In the genomic region with DNA sequence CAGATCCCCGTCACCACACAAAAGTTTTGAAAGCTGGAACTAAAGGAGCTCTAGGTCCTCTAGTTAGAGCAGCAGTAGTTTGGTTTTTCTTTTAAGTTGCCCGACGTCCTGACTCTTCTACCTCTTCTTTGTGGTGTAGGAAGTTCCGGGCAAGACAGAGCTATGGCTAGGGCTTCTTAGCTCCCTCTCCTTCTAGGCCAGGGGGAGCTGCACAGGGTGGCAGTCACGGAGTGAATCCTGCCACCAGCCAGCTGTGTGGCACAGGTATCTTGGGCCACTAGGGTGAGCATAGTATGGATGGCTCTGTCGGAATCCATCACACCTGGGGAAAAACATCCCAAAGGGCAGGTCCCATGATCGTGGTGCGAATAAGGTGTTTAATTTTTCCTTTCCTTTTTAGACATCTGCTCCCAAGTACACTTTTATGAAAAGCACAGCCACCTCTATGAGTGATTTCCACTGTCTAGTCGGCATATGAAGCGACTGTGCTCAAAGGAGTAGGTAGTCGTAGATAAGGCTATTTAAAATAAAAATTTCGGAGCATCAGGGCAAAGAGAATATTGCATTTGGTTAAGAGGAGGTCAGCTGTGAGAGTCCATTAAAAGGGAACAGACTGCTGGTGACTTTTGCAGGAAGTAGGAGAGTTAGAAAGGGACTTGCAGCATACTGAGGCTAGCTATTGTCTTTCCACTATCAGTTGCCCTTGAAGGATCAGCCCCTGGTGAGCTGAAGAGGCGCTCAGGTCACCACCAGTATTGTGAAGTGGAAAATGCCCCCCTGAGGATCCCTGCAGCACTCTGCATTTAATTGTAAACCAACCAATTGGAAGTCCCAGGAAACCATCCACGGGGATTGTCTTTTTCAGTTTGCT, we compare ENCODE assay signal across 1 cellular context.
TF ChIP-seq lines count a peak whose summit lies in the region.

No MANE protein-coding gene starts in this region.

TF ChIP-seq in HepG2, 621 proteins besides CTCF, POLR2A, EP300 and RAD21 (continued from another document and continues in another):
- TF ChIP-seq, protein P1, sequence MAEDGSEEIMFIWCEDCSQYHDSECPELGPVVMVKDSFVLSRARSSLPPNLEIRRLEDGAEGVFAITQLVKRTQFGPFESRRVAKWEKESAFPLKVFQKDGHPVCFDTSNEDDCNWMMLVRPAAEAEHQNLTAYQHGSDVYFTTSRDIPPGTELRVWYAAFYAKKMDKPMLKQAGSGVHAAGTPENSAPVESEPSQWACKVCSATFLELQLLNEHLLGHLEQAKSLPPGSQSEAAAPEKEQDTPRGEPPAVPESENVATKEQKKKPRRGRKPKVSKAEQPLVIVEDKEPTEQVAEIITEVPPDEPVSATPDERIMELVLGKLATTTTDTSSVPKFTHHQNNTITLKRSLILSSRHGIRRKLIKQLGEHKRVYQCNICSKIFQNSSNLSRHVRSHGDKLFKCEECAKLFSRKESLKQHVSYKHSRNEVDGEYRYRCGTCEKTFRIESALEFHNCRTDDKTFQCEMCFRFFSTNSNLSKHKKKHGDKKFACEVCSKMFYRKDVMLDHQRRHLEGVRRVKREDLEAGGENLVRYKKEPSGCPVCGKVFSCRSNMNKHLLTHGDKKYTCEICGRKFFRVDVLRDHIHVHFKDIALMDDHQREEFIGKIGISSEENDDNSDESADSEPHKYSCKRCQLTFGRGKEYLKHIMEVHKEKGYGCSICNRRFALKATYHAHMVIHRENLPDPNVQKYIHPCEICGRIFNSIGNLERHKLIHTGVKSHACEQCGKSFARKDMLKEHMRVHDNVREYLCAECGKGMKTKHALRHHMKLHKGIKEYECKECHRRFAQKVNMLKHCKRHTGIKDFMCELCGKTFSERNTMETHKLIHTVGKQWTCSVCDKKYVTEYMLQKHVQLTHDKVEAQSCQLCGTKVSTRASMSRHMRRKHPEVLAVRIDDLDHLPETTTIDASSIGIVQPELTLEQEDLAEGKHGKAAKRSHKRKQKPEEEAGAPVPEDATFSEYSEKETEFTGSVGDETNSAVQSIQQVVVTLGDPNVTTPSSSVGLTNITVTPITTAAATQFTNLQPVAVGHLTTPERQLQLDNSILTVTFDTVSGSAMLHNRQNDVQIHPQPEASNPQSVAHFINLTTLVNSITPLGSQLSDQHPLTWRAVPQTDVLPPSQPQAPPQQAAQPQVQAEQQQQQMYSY (CRISPR knock-in tag; IDR thresholded peaks at IDR 0.05): 0 out of 2 replicates have a peak, but pooled peaks have one; percentile 37
- TF ChIP-seq ZNF577 (CRISPR knock-in tag; IDR thresholded peaks at IDR 0.05; ENCODE audit: borderline replicate concordance, low read depth) (no peak), ZKSCAN1 (IDR thresholded peaks at IDR 0.05; ENCODE audit: low read length) (no peak), ZNF317 (CRISPR knock-in tag; IDR thresholded peaks at IDR 0.05) (no peak), ZNF674 (CRISPR knock-in tag; IDR thresholded peaks at IDR 0.05; ENCODE audit: low read depth) (no peak), MAZ (IDR thresholded peaks at IDR 0.05; ENCODE audit: borderline replicate concordance, low read depth, low read length) (no peak), MAZ (CRISPR knock-in tag; IDR thresholded peaks at IDR 0.05; ENCODE audit: low read depth) (no peak), ZNF639 (CRISPR knock-in tag; conservative IDR thresholded peaks at IDR 0.05) (no peak), RFX5 (IDR thresholded peaks at IDR 0.05; ENCODE audit: low read depth, low read length) (no peak), FOXJ3 (CRISPR knock-in tag; IDR thresholded peaks at IDR 0.05; ENCODE audit: borderline replicate concordance) (no peak), RCOR2 (CRISPR knock-in tag; IDR thresholded peaks at IDR 0.05) (no peak), MAFF (IDR thresholded peaks at IDR 0.05; ENCODE audit: low read depth, low read length) (no peak), HMGXB4 (CRISPR knock-in tag; IDR thresholded peaks at IDR 0.05; ENCODE audit: borderline replicate concordance in 1 of 2, low read depth in 1 of 2) (peak in 1 of 2 experiments; percentile 26; a peak in 1 of 4 replicates), ZBTB7B (CRISPR knock-in tag; IDR thresholded peaks at IDR 0.05) (0 out of 2 replicates have a peak, but pooled peaks have one; percentile 32), RBM39 (IDR thresholded peaks at IDR 0.05; ENCODE audit: low read depth, low read length, poor library complexity, severe bottlenecking) (no peak), HIC2 (CRISPR knock-in tag; IDR thresholded peaks at IDR 0.05; ENCODE audit: low read depth) (peak; percentile 57), ZNF296 (CRISPR knock-in tag; conservative IDR thresholded peaks at IDR 0.05) (no peak), IRF2 (CRISPR knock-in tag; IDR thresholded peaks at IDR 0.05) (peak; percentile 4; the same call in 1 of the 2 replicates), TARDBP (CRISPR knock-in tag; IDR thresholded peaks at IDR 0.05) (no peak), HOXA5 (CRISPR knock-in tag; IDR thresholded peaks at IDR 0.05) (0 out of 2 replicates have a peak, but pooled peaks have one; percentile 20), ZNF263 (CRISPR knock-in tag; IDR thresholded peaks at IDR 0.05) (no peak), SAP130 (CRISPR knock-in tag; IDR thresholded peaks at IDR 0.05; ENCODE audit: low read depth) (peak; percentile 60; the same call in 1 of the 2 replicates), HDAC1 (CRISPR knock-in tag; IDR thresholded peaks at IDR 0.05) (no peak), SIX1 (CRISPR knock-in tag; IDR thresholded peaks at IDR 0.05; ENCODE audit: borderline replicate concordance) (no peak), IKZF4 (CRISPR knock-in tag; IDR thresholded peaks at IDR 0.05; ENCODE audit: borderline replicate concordance, low read depth, not compliant biosample characterization) (no peak), ZNF878 (CRISPR knock-in tag; IDR thresholded peaks at IDR 0.05) (no peak), ZFP1 (CRISPR knock-in tag; IDR thresholded peaks at IDR 0.05) (no peak), NR3C1 (CRISPR knock-in tag; IDR thresholded peaks at IDR 0.05) (no peak), XRCC5 (optimal IDR thresholded peaks at IDR 0.05; ENCODE audit: low read length) (peak; percentile 14), ZNF205 (CRISPR knock-in tag; IDR thresholded peaks at IDR 0.05) (0 out of 2 replicates have a peak, but pooled peaks have one; percentile 13), ZSCAN12 (CRISPR knock-in tag; IDR thresholded peaks at IDR 0.05) (no peak), HNRNPH1 (optimal IDR thresholded peaks at IDR 0.05; ENCODE audit: low read depth, low read length) (no peak), ZNF788 (CRISPR knock-in tag; IDR thresholded peaks at IDR 0.05; ENCODE audit: borderline replicate concordance) (no peak), PHF5A (CRISPR knock-in tag; IDR thresholded peaks at IDR 0.05; ENCODE audit: low read depth, unreplicated experiment) (no peak), JUND (CRISPR knock-in tag; IDR thresholded peaks at IDR 0.05) (0 out of 2 replicates have a peak, but pooled peaks have one; percentile 19)
- TF ChIP-seq, protein P2, sequence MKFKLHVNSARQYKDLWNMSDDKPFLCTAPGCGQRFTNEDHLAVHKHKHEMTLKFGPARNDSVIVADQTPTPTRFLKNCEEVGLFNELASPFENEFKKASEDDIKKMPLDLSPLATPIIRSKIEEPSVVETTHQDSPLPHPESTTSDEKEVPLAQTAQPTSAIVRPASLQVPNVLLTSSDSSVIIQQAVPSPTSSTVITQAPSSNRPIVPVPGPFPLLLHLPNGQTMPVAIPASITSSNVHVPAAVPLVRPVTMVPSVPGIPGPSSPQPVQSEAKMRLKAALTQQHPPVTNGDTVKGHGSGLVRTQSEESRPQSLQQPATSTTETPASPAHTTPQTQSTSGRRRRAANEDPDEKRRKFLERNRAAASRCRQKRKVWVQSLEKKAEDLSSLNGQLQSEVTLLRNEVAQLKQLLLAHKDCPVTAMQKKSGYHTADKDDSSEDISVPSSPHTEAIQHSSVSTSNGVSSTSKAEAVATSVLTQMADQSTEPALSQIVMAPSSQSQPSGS (CRISPR knock-in tag; IDR thresholded peaks at IDR 0.05): no peak
- TF ChIP-seq, protein P3, sequence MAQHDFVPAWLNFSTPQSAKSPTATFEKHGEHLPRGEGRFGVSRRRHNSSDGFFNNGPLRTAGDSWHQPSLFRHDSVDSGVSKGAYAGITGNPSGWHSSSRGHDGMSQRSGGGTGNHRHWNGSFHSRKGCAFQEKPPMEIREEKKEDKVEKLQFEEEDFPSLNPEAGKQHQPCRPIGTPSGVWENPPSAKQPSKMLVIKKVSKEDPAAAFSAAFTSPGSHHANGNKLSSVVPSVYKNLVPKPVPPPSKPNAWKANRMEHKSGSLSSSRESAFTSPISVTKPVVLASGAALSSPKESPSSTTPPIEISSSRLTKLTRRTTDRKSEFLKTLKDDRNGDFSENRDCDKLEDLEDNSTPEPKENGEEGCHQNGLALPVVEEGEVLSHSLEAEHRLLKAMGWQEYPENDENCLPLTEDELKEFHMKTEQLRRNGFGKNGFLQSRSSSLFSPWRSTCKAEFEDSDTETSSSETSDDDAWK (CRISPR knock-in tag; IDR thresholded peaks at IDR 0.05): no peak
- TF ChIP-seq, protein P4, sequence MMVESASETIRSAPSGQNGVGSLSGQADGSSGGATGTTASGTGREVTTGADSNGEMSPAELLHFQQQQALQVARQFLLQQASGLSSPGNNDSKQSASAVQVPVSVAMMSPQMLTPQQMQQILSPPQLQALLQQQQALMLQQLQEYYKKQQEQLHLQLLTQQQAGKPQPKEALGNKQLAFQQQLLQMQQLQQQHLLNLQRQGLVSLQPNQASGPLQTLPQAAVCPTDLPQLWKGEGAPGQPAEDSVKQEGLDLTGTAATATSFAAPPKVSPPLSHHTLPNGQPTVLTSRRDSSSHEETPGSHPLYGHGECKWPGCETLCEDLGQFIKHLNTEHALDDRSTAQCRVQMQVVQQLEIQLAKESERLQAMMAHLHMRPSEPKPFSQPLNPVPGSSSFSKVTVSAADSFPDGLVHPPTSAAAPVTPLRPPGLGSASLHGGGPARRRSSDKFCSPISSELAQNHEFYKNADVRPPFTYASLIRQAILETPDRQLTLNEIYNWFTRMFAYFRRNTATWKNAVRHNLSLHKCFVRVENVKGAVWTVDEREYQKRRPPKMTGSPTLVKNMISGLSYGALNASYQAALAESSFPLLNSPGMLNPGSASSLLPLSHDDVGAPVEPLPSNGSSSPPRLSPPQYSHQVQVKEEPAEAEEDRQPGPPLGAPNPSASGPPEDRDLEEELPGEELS (CRISPR knock-in tag; IDR thresholded peaks at IDR 0.05): 0 out of 2 replicates have a peak, but pooled peaks have one; percentile 14
- TF ChIP-seq, protein P5, sequence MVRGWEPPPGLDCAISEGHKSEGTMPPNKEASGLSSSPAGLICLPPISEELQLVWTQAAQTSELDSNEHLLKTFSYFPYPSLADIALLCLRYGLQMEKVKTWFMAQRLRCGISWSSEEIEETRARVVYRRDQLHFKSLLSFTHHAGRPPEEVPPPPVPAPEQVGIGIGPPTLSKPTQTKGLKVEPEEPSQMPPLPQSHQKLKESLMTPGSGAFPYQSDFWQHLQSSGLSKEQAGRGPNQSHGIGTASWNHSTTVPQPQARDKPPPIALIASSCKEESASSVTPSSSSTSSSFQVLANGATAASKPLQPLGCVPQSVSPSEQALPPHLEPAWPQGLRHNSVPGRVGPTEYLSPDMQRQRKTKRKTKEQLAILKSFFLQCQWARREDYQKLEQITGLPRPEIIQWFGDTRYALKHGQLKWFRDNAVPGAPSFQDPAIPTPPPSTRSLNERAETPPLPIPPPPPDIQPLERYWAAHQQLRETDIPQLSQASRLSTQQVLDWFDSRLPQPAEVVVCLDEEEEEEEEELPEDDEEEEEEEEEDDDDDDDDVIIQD (CRISPR knock-in tag; IDR thresholded peaks at IDR 0.05; ENCODE audit: low read depth): no peak
- TF ChIP-seq, protein P6, sequence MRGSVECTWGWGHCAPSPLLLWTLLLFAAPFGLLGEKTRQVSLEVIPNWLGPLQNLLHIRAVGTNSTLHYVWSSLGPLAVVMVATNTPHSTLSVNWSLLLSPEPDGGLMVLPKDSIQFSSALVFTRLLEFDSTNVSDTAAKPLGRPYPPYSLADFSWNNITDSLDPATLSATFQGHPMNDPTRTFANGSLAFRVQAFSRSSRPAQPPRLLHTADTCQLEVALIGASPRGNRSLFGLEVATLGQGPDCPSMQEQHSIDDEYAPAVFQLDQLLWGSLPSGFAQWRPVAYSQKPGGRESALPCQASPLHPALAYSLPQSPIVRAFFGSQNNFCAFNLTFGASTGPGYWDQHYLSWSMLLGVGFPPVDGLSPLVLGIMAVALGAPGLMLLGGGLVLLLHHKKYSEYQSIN (CRISPR knock-in tag; IDR thresholded peaks at IDR 0.05; ENCODE audit: borderline replicate concordance): no peak
- TF ChIP-seq, protein P7, sequence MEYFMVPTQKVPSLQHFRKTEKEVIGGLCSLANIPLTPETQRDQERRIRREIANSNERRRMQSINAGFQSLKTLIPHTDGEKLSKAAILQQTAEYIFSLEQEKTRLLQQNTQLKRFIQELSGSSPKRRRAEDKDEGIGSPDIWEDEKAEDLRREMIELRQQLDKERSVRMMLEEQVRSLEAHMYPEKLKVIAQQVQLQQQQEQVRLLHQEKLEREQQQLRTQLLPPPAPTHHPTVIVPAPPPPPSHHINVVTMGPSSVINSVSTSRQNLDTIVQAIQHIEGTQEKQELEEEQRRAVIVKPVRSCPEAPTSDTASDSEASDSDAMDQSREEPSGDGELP (IDR thresholded peaks at IDR 0.05; ENCODE audit: borderline replicate concordance, low read depth): peak; percentile 39; the same call in 1 of the 2 replicates
